Comparison of ENCODE assay signal across 8 cellular contexts in the genomic region with DNA sequence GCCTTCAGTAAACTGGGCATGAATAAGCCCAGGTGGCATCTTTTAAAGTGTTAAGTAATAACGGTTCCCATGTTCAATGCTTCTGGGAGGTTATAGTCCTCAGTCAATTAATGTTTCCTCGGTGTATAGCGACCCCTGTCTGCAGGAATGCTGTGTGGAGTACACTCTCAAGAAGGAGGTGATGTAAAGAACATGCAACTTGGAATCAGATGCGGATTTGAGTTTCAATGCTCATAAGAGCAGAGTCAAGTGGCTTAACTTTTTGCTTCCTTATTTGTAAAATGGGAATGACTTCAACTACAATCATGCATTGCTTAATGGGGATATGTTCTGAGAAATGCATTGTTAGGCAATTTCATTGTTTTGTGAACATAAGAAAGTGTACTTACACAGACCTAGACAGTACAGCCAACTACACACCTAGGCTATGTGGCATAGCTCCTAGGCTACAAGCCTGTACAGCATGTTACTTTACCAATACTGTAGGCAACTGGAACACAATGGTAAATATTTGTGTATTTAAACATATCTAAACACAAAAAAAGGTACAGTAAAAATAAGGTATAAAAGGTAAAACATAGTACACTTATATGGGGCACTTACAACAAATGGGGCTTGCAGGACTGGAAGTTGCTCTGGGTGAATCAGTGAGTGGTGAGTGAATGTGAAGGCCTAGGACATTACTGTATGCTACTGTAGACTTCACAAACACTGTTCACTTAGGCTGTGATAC. TPM values are rescaled to one million over a fixed set of nuclear protein-coding genes. Genes with fewer than 3 reads are reported as not detected.
DNase-seq lines count a peak whose midpoint lies in the region; ATAC-seq and TF ChIP-seq lines count a peak whose summit lies in the region.

No MANE protein-coding gene starts in this region.

- H3K36me3 Mint-ChIP-seq in activated T-cell treated with anti-CD3 and anti-CD28 coated beads, Interleukin-2, amount 50 U/mL, for 24 hours (ENCODE audit: low read depth): no peaks in the 10 kb centered on the region

- H3K27me3 Mint-ChIP-seq in activated T-cell treated with anti-CD3 and anti-CD28 coated beads, Interleukin-2, amount 50 U/mL, for 24 hours: no peaks in the 10 kb centered on the region

- no peaks in the 10 kb centered on the region for H3K4me1 Mint-ChIP-seq in activated T-cell treated with anti-CD3 and anti-CD28 coated beads, Interleukin-2, amount 50 U/mL, for 24 hours (ENCODE audit: low read depth)

- TF ChIP-seq EP300 in tibial nerve (IDR thresholded peaks at IDR 0.05): no peak

- WGBS in tibial nerve, 2 donors: 4 to 6% methylated on average over 4 of the region's 4 CpGs

- DNase-seq in Caki2 (ENCODE audit: low read depth) (peak; percentile 54), HK-2 (ENCODE audit: unreplicated experiment) (peak; percentile 65), OCI-M1 (lab: John Stamatoyannopoulos, UW) (peak; percentile 98), fibroblast of the aortic adventitia (ENCODE audit: low read depth) (peak; percentile 99), nucleus accumbens (lab: John Stamatoyannopoulos, UW) (peak in 38 of 56 donors; percentile 0 to 73 (median 15)), tibial nerve (ENCODE audit: low spot score in 2 of 2) (peak; percentile 34 to 91)
- DNase-seq in activated T-cell treated with anti-CD3 and anti-CD28 coated beads, Interleukin-2, amount 50 U/mL, for 24 hours: peak; percentile 58

- H3K27ac Mint-ChIP-seq in activated T-cell treated with anti-CD3 and anti-CD28 coated beads, Interleukin-2, amount 50 U/mL, for 24 hours: no peak overlapping the region

- in situ Hi-C loops in Caki2 (cut with HindIII; ENCODE audit: low pct_unique_long_range_greater_than_20kb, low sequenced_read_pairs): no loop called here

- H3K4me1 ChIP-seq in tibial nerve: no peaks in the 10 kb centered on the region

- H3K27me3 ChIP-seq in tibial nerve: no peaks in the 10 kb centered on the region

- H3K36me3 ChIP-seq in tibial nerve: no peaks in the 10 kb centered on the region

- no peak overlapping the region for H3K4me3 Mint-ChIP-seq in activated T-cell treated with anti-CD3 and anti-CD28 coated beads, Interleukin-2, amount 50 U/mL, for 24 hours

- H3K9me3 Mint-ChIP-seq in activated T-cell treated with anti-CD3 and anti-CD28 coated beads, Interleukin-2, amount 50 U/mL, for 24 hours: no peaks in the 10 kb centered on the region

- H3K27ac ChIP-seq in tibial nerve: no peak overlapping the region

- TF ChIP-seq POLR2A in tibial nerve (IDR thresholded peaks at IDR 0.05): no peak

- H3K4me3 ChIP-seq in fibroblast of the aortic adventitia (ENCODE audit: low read depth, low read length) (no peak overlapping the region), tibial nerve (no peak overlapping the region)

- peak; percentile 83 for TF ChIP-seq CTCF in fibroblast of the aortic adventitia (IDR thresholded peaks at IDR 0.05; ENCODE audit: insufficient read depth, low read length)
- TF ChIP-seq CTCF in tibial nerve (IDR thresholded peaks at IDR 0.05): peak; percentile 55 to 74 (median 62)

- no peaks in the 10 kb centered on the region for H3K9me3 ChIP-seq in tibial nerve

- ATAC-seq in GM19455 (IDR thresholded peaks at IDR 0.05; ENCODE audit: unreplicated experiment): peak; percentile 88

RNA-seq across cellular contexts. Expression of a gene that starts 6.7 kb away (rescaled TPM):
- total RNA-seq in Caki2 (2014; rRNA removed; shearing (Covaris generic); ENCODE audit: low replicate concordance): 59.5 and 64.1 TPM in 2 replicates
- total RNA-seq in fibroblast of the aortic adventitia (ENCODE audit: low replicate concordance) (58.5 and 87.4 TPM in 2 replicates), tibial nerve (100 to 1,000 TPM in 1 of 4 donors, 10 to 100 TPM in 3; 27.0 to 103 (median 45.6) TPM)

RNA-seq across cellular contexts. Expression of a gene that starts 7.6 kb away (rescaled TPM):
- not detected in 2 replicates for total RNA-seq in Caki2 (2014; rRNA removed; shearing (Covaris generic); ENCODE audit: low replicate concordance)
- total RNA-seq in fibroblast of the aortic adventitia (ENCODE audit: low replicate concordance) (1.1 and 3.5 TPM in 2 replicates), tibial nerve (not detected)

Comparison
In these comparisons a context has a peak if more than half of its experiments do, and no peak if none do; other contexts are left out.
1. DNase-seq: peak in every context shown above with its lines; median percentile 99 in fibroblast of the aortic adventitia; 98 in OCI-M1; 65 in HK-2; 62 in tibial nerve; 58 in activated T-cell treated with anti-CD3 and anti-CD28 coated beads, Interleukin-2, amount 50 U/mL, for 24 hours; 54 in Caki2; 15 in nucleus accumbens.